In genomic region chr6:42142118-42142835, GRCh38 we compare ENCODE assay signal across 8 cellular contexts. TPM values are rescaled to one million over a fixed set of nuclear protein-coding genes. Genes with fewer than 3 reads are reported as not detected.
DNase-seq lines count a peak whose midpoint lies in the region; ATAC-seq and TF ChIP-seq lines count a peak whose summit lies in the region.

TSS of gene C6orf132 (minus strand) at chr6:42142620. CDS start at chr6:42142444, 176 bp downstream.

- H3K27me3 ChIP-seq in cardiac muscle cell (no peaks in the 10 kb centered on the region), psoas muscle (ENCODE audit: insufficient read depth in 3 of 3, low read length in 2 of 3) (peaks cover 0 to 46% (median 13%) of the 10 kb centered on the region in 3 donors)

- no peaks in the 10 kb centered on the region; the same call in 1 of the 2 replicates for H3K27me3 Mint-ChIP-seq in WTC11 (ENCODE audit: low read depth)

- H3K36me3 Mint-ChIP-seq in WTC11 = peaks cover 4% of the 10 kb centered on the region

- POLR2A ChIA-PET in WTC11 (lab: Charles Lee) = interaction anchor here (0.6 to 1.7 kb wide), 10 partner anchors 8 to 604 kb away, joined by 3 to 7 read pairs (median 4); partner anchors contain the start of gene TBCC

- H3K4me3 ChIP-seq in cardiac muscle cell (peak within 1 kb of the TSS; percentile 48), psoas muscle (peak within 1 kb of the TSS; percentile 53)

- TF ChIP-seq CTCF in WTC11 (IDR thresholded peaks at IDR 0.05) (no peak), cardiac muscle cell (IDR thresholded peaks at IDR 0.05; ENCODE audit: low read depth, low read length) (no peak), psoas muscle (IDR thresholded peaks at IDR 0.05) (no peak)

- DNase-seq in NOMO-1 treated with DMSO at 0.1 percent for 48 hours (lab: John Stamatoyannopoulos, UW; ENCODE audit: unreplicated experiment) = peak; percentile 23
- no peak for DNase-seq in NOMO-1 (lab: John Stamatoyannopoulos, UW; ENCODE audit: unreplicated experiment in 2 of 2)
- peak; percentile 88 for DNase-seq in WTC11 (ENCODE audit: low spot score)
- peak; percentile 45 to 70 for DNase-seq in cardiac muscle cell (ENCODE audit: low read depth in 1 of 2, low spot score in 1 of 2)
- DNase-seq in psoas muscle = peak in 1 of 2 donors; percentile 30
- no peak for DNase-seq in T-helper 9 cell

- H3K27ac ChIP-seq in cardiac muscle cell (no peak within 1 kb of the TSS), psoas muscle (no peak within 1 kb of the TSS)

- H3K4me1 ChIP-seq in cardiac muscle cell (ENCODE audit: low read depth) (peaks cover 12% of the 10 kb centered on the region), psoas muscle (peaks cover 7% of the 10 kb centered on the region)

- H3K36me3 ChIP-seq in cardiac muscle cell (no peaks in the 10 kb centered on the region), psoas muscle (ENCODE audit: insufficient read depth in 1 of 2, low read depth in 1 of 2) (no peaks in the 10 kb centered on the region)

- CTCF ChIA-PET in WTC11 (lab: Charles Lee) = interaction anchor here (0.6 to 4.3 kb wide), 7 partner anchors 21 to 355 kb away, joined by 3 to 29 read pairs (median 4); partner anchors contain the start of gene TOMM6

- H3K9me3 Mint-ChIP-seq in WTC11 = no peaks in the 10 kb centered on the region

- peak within 1 kb of the TSS; percentile 81 for H3K27ac Mint-ChIP-seq in WTC11

- peak within 1 kb of the TSS; percentile 80 for H3K4me3 Mint-ChIP-seq in WTC11

- intact Hi-C loops in psoas muscle (cut with DNase I) = no loop called here

- H3K9me3 ChIP-seq in cardiac muscle cell (ENCODE audit: low read depth) (no peaks in the 10 kb centered on the region), psoas muscle (no peaks in the 10 kb centered on the region)

- WGBS in psoas muscle, 3 donors = 2 to 7% (median 4%) methylated on average over 40 to 60 of the region's 60 CpGs

- ATAC-seq in WTC11 (peak; percentile 86), psoas muscle (peak in 3 of 4 donors; percentile 26 to 56 (median 40)), GM18909 (IDR thresholded peaks at IDR 0.05; ENCODE audit: poor library complexity, unreplicated experiment) (no peak), GM21447 (IDR thresholded peaks at IDR 0.05; ENCODE audit: unreplicated experiment) (no peak)

- peaks cover 45% of the 10 kb centered on the region for H3K4me1 Mint-ChIP-seq in WTC11

TF ChIP-seq in WTC11, 78 proteins besides CTCF, POLR2A, EP300 and RAD21 (continues in another document):
- TF ChIP-seq FOXJ3 (CRISPR knock-in tag; IDR thresholded peaks at IDR 0.05; ENCODE audit: borderline replicate concordance) = no peak
- no peak for TF ChIP-seq ZNF232 (CRISPR knock-in tag; IDR thresholded peaks at IDR 0.05)
- TF ChIP-seq ATF3 (CRISPR knock-in tag; conservative IDR thresholded peaks at IDR 0.05) = no peak
- no peak for TF ChIP-seq GRHL2 (CRISPR knock-in tag; IDR thresholded peaks at IDR 0.05; ENCODE audit: insufficient replicate concordance, severe bottlenecking)
- TF ChIP-seq TEAD4 (CRISPR knock-in tag; IDR thresholded peaks at IDR 0.05) = no peak
- peak; percentile 77; the same call in 1 of the 2 replicates for TF ChIP-seq TP53 (CRISPR knock-in tag; IDR thresholded peaks at IDR 0.05)
- TF ChIP-seq ARID4B (CRISPR knock-in tag; IDR thresholded peaks at IDR 0.05; ENCODE audit: borderline replicate concordance) = no peak
- TF ChIP-seq MXD4 (CRISPR knock-in tag; IDR thresholded peaks at IDR 0.05; ENCODE audit: borderline replicate concordance) = no peak
- TF ChIP-seq PRDM15 (CRISPR knock-in tag; IDR thresholded peaks at IDR 0.05) = no peak; the same call in 1 of the 2 replicates
- TF ChIP-seq ATF6 (CRISPR knock-in tag; IDR thresholded peaks at IDR 0.05) = no peak
- peak; percentile 18; the same call in 1 of the 2 replicates for TF ChIP-seq USF2 (CRISPR knock-in tag; IDR thresholded peaks at IDR 0.05)
- peak; percentile 22; the same call in 1 of the 2 replicates for TF ChIP-seq ZNF423 (CRISPR knock-in tag; IDR thresholded peaks at IDR 0.05)
- TF ChIP-seq ZNF219 (CRISPR knock-in tag; IDR thresholded peaks at IDR 0.05; ENCODE audit: borderline replicate concordance) = no peak
- TF ChIP-seq NFATC4 (CRISPR knock-in tag; IDR thresholded peaks at IDR 0.05) = no peak

RNA-seq across cellular contexts. Expression of gene C6orf132, which starts in this region (rescaled TPM):
- total RNA-seq in WTC11 (2021) = 38.1 to 52.6 TPM (median 38.2 TPM) in 3 replicates
- 1.7 and 2.7 TPM in 2 replicates for total RNA-seq in cardiac muscle cell
- polyA plus RNA-seq in cardiac muscle cell = 0.49 and 0.56 TPM in 2 replicates
- under 1 TPM; 0.11 to 0.34 (median 0.20) TPM for total RNA-seq in psoas muscle
- under 1 TPM; 0.08 to 0.13 (median 0.09) TPM for polyA plus RNA-seq in psoas muscle

Comparison
In these comparisons a context has a peak if more than half of its experiments do, and no peak if none do; other contexts are left out.
1. RNA of gene C6orf132 (total RNA-seq): 38.1 to 52.6 TPM in WTC11; 1.7 to 2.7 TPM in cardiac muscle cell and 0.11 to 0.34 TPM in psoas muscle; every median in the first group is over 10 times any median in the second.
2. DNase-seq: peak in NOMO-1 treated with DMSO at 0.1 percent for 48 hours (single experiment), WTC11 (single experiment) and cardiac muscle cell (2 of 2); none in NOMO-1 (0 of 2) and T-helper 9 cell (single experiment).
3. Peak in ATAC-seq and H3K4me3 ChIP-seq in psoas muscle; RNA of the gene not detected or under 1 TPM.